17 cellular contexts compared by ENCODE assay signal in the genomic region with DNA sequence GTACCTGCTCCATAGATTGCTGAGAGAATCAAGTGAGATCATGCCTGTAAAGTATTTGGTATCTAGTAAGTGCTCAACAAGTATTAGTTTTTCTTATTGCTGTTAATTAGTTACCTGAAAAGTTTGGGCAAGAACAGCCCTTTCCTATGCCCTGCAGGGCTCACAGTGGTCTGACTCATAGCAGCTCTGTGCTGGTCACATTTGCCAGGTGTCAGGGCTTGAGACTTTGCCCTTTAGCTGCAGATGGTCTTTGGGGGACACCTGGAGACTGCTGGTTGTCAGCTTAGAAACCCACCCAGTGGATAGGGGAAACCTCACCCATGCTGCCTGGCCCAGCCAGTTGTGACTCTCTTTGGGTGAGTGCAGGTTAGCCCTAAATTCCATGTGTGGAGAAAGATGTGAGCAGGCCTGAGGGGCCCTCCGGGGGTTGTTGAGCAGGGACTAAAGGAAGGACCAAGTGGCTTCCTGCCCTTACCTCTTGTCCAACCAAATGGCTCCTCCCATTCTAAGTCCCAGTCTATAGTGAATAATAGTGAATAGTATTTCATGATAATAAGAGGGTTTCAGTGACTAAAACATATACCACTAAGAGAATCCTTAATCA. TPM values are rescaled to one million over a fixed set of nuclear protein-coding genes. Genes with fewer than 3 reads are reported as not detected.
DNase-seq lines count a peak whose midpoint lies in the region; TF ChIP-seq lines count a peak whose summit lies in the region.
"Had no signal": no experiment of that assay in that cellular context is flagged by ENCODE, and none has a peak within 500 bp of the region (broad histone marks: within the 10 kb centered on the region; RNA-seq: fewer than 3 reads in every experiment).

No MANE protein-coding gene starts in this region.

- H3K9me2 ChIP-seq in MM.1S (replicated peaks; ENCODE audit: insufficient read depth, low read length): no peaks in the 10 kb centered on the region

- peaks cover 13% of the 10 kb centered on the region for H3K27me3 Mint-ChIP-seq in glutamatergic neuron (ENCODE audit: unreplicated experiment)
- H3K27me3 Mint-ChIP-seq in osteocyte (ENCODE audit: unreplicated experiment): no peaks in the 10 kb centered on the region
- H3K27me3 Mint-ChIP-seq: T-helper 17 cell had no signal

- H4K20me1 ChIP-seq in BLaER1 (peaks cover 100% of the 10 kb centered on the region), MM.1S (ENCODE audit: insufficient read depth, low read length) (no peaks in the 10 kb centered on the region)

- H3K4me2 ChIP-seq in BLaER1: peak overlapping the region; percentile 89
- H3K4me2 ChIP-seq in MM.1S (ENCODE audit: low read depth, low read length): peak overlapping the region; percentile 69; the same call in 1 of the 2 replicates

- DNase-seq in MM.1S (no peak), glutamatergic neuron (no peak), osteocyte (ENCODE audit: extremely low spot score, unreplicated experiment) (no peak), HCEC 1CT (no peak), NCI-H146 (lab: John Stamatoyannopoulos, UW) (no peak), foreskin melanocyte (no peak)
- DNase-seq in activated CD4-positive, alpha-beta T cell treated with anti-CD3 and anti-CD28 coated beads, Interleukin-2, amount 50 U/mL, for 4 hours: no peak
- DNase-seq: CD4-positive, alpha-beta memory T cell; naive thymus-derived CD4-positive, alpha-beta T cell; NCI-H187 treated with DMSO at 0.1 percent for 48 hours; NCI-H446 treated with DMSO at 0.1 percent for 48 hours; Right ventricle myocardium superior; stimulated activated CD4-positive, alpha-beta T cell treated with anti-CD3 and anti-CD28 coated beads, Interleukin-12 subunit alpha, Interleukin-12 subunit beta, amount 100 ng/mL, for 4 hours; T-helper 17 cell had no signal

- peak overlapping the region; percentile 17 for H3K27ac Mint-ChIP-seq in glutamatergic neuron (ENCODE audit: unreplicated experiment)
- peak overlapping the region; percentile 77 for H3K27ac Mint-ChIP-seq in osteocyte (ENCODE audit: unreplicated experiment)
- H3K27ac Mint-ChIP-seq: CD4-positive, alpha-beta memory T cell; naive thymus-derived CD4-positive, alpha-beta T cell; stimulated activated effector memory CD8-positive, alpha-beta T cell treated with anti-CD3 and anti-CD28 coated beads, Interleukin-12 subunit alpha, Interleukin-12 subunit beta, amount 100 ng/mL, for 72 hours; T-helper 17 cell had no signal

- H3K4me1 Mint-ChIP-seq in glutamatergic neuron (ENCODE audit: low read depth, unreplicated experiment) (peaks cover 10% of the 10 kb centered on the region), osteocyte (ENCODE audit: unreplicated experiment) (peaks cover 56% of the 10 kb centered on the region)
- H3K4me1 Mint-ChIP-seq: naive thymus-derived CD4-positive, alpha-beta T cell; stimulated activated effector memory CD8-positive, alpha-beta T cell treated with anti-CD3 and anti-CD28 coated beads, Interleukin-12 subunit alpha, Interleukin-12 subunit beta, amount 100 ng/mL, for 72 hours had no signal

- H3K36me3 Mint-ChIP-seq in glutamatergic neuron (ENCODE audit: unreplicated experiment): no peaks in the 10 kb centered on the region
- peaks cover 12% of the 10 kb centered on the region for H3K36me3 Mint-ChIP-seq in osteocyte (ENCODE audit: unreplicated experiment)
- H3K36me3 Mint-ChIP-seq: CD4-positive, alpha-beta memory T cell; naive thymus-derived CD4-positive, alpha-beta T cell; stimulated activated effector memory CD8-positive, alpha-beta T cell treated with anti-CD3 and anti-CD28 coated beads, Interleukin-12 subunit alpha, Interleukin-12 subunit beta, amount 100 ng/mL, for 72 hours had no signal

- H3K9ac ChIP-seq in BLaER1 (no peak overlapping the region), MM.1S (ENCODE audit: low read length) (no peak overlapping the region)

- peaks cover 90% of the 10 kb centered on the region for H3K4me1 ChIP-seq in BLaER1
- peaks cover 12% of the 10 kb centered on the region for H3K4me1 ChIP-seq in MM.1S (ENCODE audit: low read length)
- H3K4me1 ChIP-seq: prostate gland had no signal

- H3K36me3 ChIP-seq in BLaER1: peaks cover 42% of the 10 kb centered on the region
- no peaks in the 10 kb centered on the region for H3K36me3 ChIP-seq in MM.1S (replicated peaks; ENCODE audit: insufficient read depth, low read length)
- H3K36me3 ChIP-seq: prostate gland had no signal

- H3K4me3 Mint-ChIP-seq in glutamatergic neuron (ENCODE audit: unreplicated experiment): no peak overlapping the region
- no peak overlapping the region for H3K4me3 Mint-ChIP-seq in osteocyte (ENCODE audit: unreplicated experiment)
- H3K4me3 Mint-ChIP-seq: CD4-positive, alpha-beta memory T cell; naive thymus-derived CD4-positive, alpha-beta T cell; stimulated activated effector memory CD8-positive, alpha-beta T cell treated with anti-CD3 and anti-CD28 coated beads, Interleukin-12 subunit alpha, Interleukin-12 subunit beta, amount 100 ng/mL, for 72 hours; T-helper 17 cell had no signal

- H3K4me3 ChIP-seq in BLaER1 (no peak overlapping the region), MM.1S (ENCODE audit: low read length) (no peak overlapping the region)
- H3K4me3 ChIP-seq: prostate gland had no signal

- TF ChIP-seq CTCF in MM.1S (IDR thresholded peaks at IDR 0.05; ENCODE audit: low read length): no peak
- no peak for TF ChIP-seq CTCF in glutamatergic neuron (IDR thresholded peaks at IDR 0.05; ENCODE audit: partially characterized antibody, unreplicated experiment)
- TF ChIP-seq CTCF in osteocyte (IDR thresholded peaks at IDR 0.05): no peak

- H3K27ac ChIP-seq in BLaER1 (peak overlapping the region; percentile 42; the same call in 1 of the 2 replicates), MM.1S (ENCODE audit: low read length) (no peak overlapping the region)
- H3K27ac ChIP-seq: prostate gland had no signal

- no peaks in the 10 kb centered on the region for H3F3A ChIP-seq in MM.1S (ENCODE audit: insufficient read depth, low read length)

- no peaks in the 10 kb centered on the region for H3K9me3 Mint-ChIP-seq in glutamatergic neuron (ENCODE audit: unreplicated experiment)
- no peaks in the 10 kb centered on the region for H3K9me3 Mint-ChIP-seq in osteocyte (ENCODE audit: unreplicated experiment)
- H3K9me3 Mint-ChIP-seq: CD4-positive, alpha-beta memory T cell; naive thymus-derived CD4-positive, alpha-beta T cell; stimulated activated effector memory CD8-positive, alpha-beta T cell treated with anti-CD3 and anti-CD28 coated beads, Interleukin-12 subunit alpha, Interleukin-12 subunit beta, amount 100 ng/mL, for 72 hours had no signal

- H3K9me3 ChIP-seq in BLaER1 (no peaks in the 10 kb centered on the region), MM.1S (replicated peaks; ENCODE audit: insufficient read depth, low read length) (no peaks in the 10 kb centered on the region)
- H3K9me3 ChIP-seq: prostate gland had no signal

- H3K27me3 ChIP-seq in BLaER1: no peaks in the 10 kb centered on the region
- peaks cover 18% of the 10 kb centered on the region for H3K27me3 ChIP-seq in MM.1S (replicated peaks; ENCODE audit: insufficient read depth, low read length)

- H3K79me2 ChIP-seq in MM.1S (ENCODE audit: low read length): no peaks in the 10 kb centered on the region

- 0 out of 2 replicates have a peak overlapping the region, but pooled peaks have one; percentile 55 for H2AFZ ChIP-seq in MM.1S (ENCODE audit: low read length)

RNA-seq across cellular contexts. Expression of gene COL27A1, which starts 9.0 kb away (rescaled TPM):
- total RNA-seq in glutamatergic neuron (ENCODE audit: unreplicated experiment): 3.9 TPM
- 44.4 and 44.8 TPM in 2 replicates for total RNA-seq in osteocyte
